ENCODE assay signal across 24 cellular contexts in genomic region chr4:123455360-123455759, GRCh38. TPM values are rescaled to one million over a fixed set of nuclear protein-coding genes. Genes with fewer than 3 reads are reported as not detected.
DNase-seq lines count a peak whose midpoint lies in the region; ATAC-seq and TF ChIP-seq lines count a peak whose summit lies in the region.
"Had no signal": no experiment of that assay in that cellular context is flagged by ENCODE, and none has a peak within 500 bp of the region (broad histone marks: within the 10 kb centered on the region; RNA-seq: fewer than 3 reads in every experiment).

No MANE protein-coding gene starts in this region.

- ATAC-seq in Panc1: no peak
- peak; percentile 49 for ATAC-seq in left lung
- ATAC-seq: A549, HCT116 had no signal

- H3K4me1 Mint-ChIP-seq in CD14-positive monocyte (peaks cover 27% of the 10 kb centered on the region), neural crest cell (peaks cover 23% of the 10 kb centered on the region)

- H3K27ac Mint-ChIP-seq in CD14-positive monocyte (peak overlapping the region in 4 of 7 donors; percentile 16 to 78 (median 38)), neural crest cell (ENCODE audit: unreplicated experiment) (peak overlapping the region; percentile 64)
- H3K27ac Mint-ChIP-seq: T-helper 1 cell treated with Interleukin-12 subunit alpha and Interleukin-12 subunit beta and Interleukin-4 antibody, amounts not matched to agents 30 μg/mL and 1 μg/mL, for 36 hours had no signal

- in situ Hi-C loops in Panc1 (cut with HindIII; ENCODE audit: low pct_unique_long_range_greater_than_20kb, low sequenced_read_pairs): no loop called here

- H3K27me3 ChIP-seq in Panc1 (ENCODE audit: control insufficient read depth, insufficient read depth, low read length) (no peaks in the 10 kb centered on the region), left lung (no peaks in the 10 kb centered on the region)

- peaks cover 0 to 3% (median 0%) of the 10 kb centered on the region in 7 donors for H3K9me3 Mint-ChIP-seq in CD14-positive monocyte
- peaks cover 8% of the 10 kb centered on the region for H3K9me3 Mint-ChIP-seq in neural crest cell

- H3K27ac ChIP-seq in Panc1 (ENCODE audit: low read length) (peak overlapping the region; percentile 56; the same call in 1 of the 2 replicates), left lung (no peak overlapping the region)
- H3K27ac ChIP-seq: A549, RWPE1, SK-N-MC had no signal

- peaks cover 13% of the 10 kb centered on the region for H3K4me1 ChIP-seq in Panc1 (ENCODE audit: control insufficient read depth, insufficient read depth, low read length)
- H3K4me1 ChIP-seq in left lung: peaks cover 0 to 12% of the 10 kb centered on the region in 2 donors

- H3K4me3 Mint-ChIP-seq in CD14-positive monocyte (peak overlapping the region in 1 of 2 donors; percentile 33), neural crest cell (no peak overlapping the region)
- H3K4me3 Mint-ChIP-seq: T-helper 1 cell treated with Interleukin-12 subunit alpha and Interleukin-12 subunit beta and Interleukin-4 antibody, amounts not matched to agents 30 μg/mL and 1 μg/mL, for 36 hours had no signal

- H3K4me3 ChIP-seq in Panc1 (ENCODE audit: low read depth in 2 of 2, low read length in 2 of 2) (no peak overlapping the region), left lung (no peak overlapping the region)
- H3K4me3 ChIP-seq: A549, SK-N-MC had no signal

- POLR2A ChIA-PET in Panc1 (lab: Charles Lee): no interaction called here

- intact Hi-C loops in CD14-positive monocyte (cut with micrococcal nuclease): no loop called here
- intact Hi-C loops in Panc1 (cut with micrococcal nuclease; ENCODE audit: unreplicated experiment): no loop called here
- intact Hi-C loops in left lung (cut with DNase I): no loop called here

- H3K27me3 Mint-ChIP-seq in CD14-positive monocyte (ENCODE audit: low read depth in 3 of 3) (peaks cover 6 to 15% (median 10%) of the 10 kb centered on the region in 3 donors), neural crest cell (ENCODE audit: low read depth) (no peaks in the 10 kb centered on the region)

- no peaks in the 10 kb centered on the region for H3K36me3 Mint-ChIP-seq in CD14-positive monocyte
- H3K36me3 Mint-ChIP-seq in neural crest cell (ENCODE audit: low read depth): peaks cover 6% of the 10 kb centered on the region

- no TSS peak for BruUV-seq in Panc1 (replicated peaks; lab: Mats Ljungman, UMichigan)

- no peaks in the 10 kb centered on the region for H3K9me3 ChIP-seq in Panc1 (ENCODE audit: control insufficient read depth, insufficient read depth, low read depth, low read length)
- no peaks in the 10 kb centered on the region for H3K9me3 ChIP-seq in left lung
- H3K9me3 ChIP-seq: A549 had no signal

- no peaks in the 10 kb centered on the region for H3K36me3 ChIP-seq in Panc1 (ENCODE audit: control insufficient read depth, insufficient read depth, low read length)
- no peaks in the 10 kb centered on the region for H3K36me3 ChIP-seq in left lung

- CTCF ChIA-PET in Panc1 (lab: Charles Lee): no interaction called here

- DNase-seq in CD14-positive monocyte (ENCODE audit: low spot score) (no peak), Panc1 (ENCODE audit: low read depth, low spot score) (no peak), left lung (no peak), neural crest cell (ENCODE audit: low read depth, low spot score) (no peak), NCI-H187 treated with DMSO at 0.1 percent for 48 hours (lab: John Stamatoyannopoulos, UW) (no peak), NCI-H510A (lab: John Stamatoyannopoulos, UW) (no peak), Ammon's horn (ENCODE audit: low spot score) (no peak)
- DNase-seq: Calu3, GOT3, Karpas-422, NCI-H1092 treated with DMSO at 0.1 percent for 48 hours, NCI-H1436, NCI-H187, NCI-H2171 treated with DMSO at 0.1 percent for 48 hours, NCI-H345, NCI-H524, NCI-H82, SHP77 treated with DMSO at 0.1 percent for 48 hours, SW 1271 had no signal

- TF ChIP-seq CTCF in CD14-positive monocyte (IDR thresholded peaks at IDR 0.05): no peak
- no peak for TF ChIP-seq CTCF in Panc1 (IDR thresholded peaks at IDR 0.05)
- TF ChIP-seq CTCF in left lung (IDR thresholded peaks at IDR 0.05): no peak
- no peak for TF ChIP-seq CTCF in neural crest cell (conservative IDR thresholded peaks at IDR 0.05)

RNA-seq across cellular contexts. Expression of gene SPRY1, which starts 58.8 kb away (rescaled TPM):
- 1 to 10 TPM; 2.0 to 3.7 TPM for polyA plus RNA-seq in CD14-positive monocyte
- total RNA-seq in Panc1 (2021; ENCODE audit: unreplicated experiment) (77.8 TPM), left lung (10 to 100 TPM; 85.1 to 95.5 TPM), neural crest cell (125 and 134 TPM in 2 replicates)
- 68.8 TPM for polyA plus RNA-seq in Panc1 (2012; ENCODE audit: insufficient read length)
